ENCODE assay signal across 1 cellular context in genomic region chr19:13890136-13890535, GRCh38.
TF ChIP-seq lines count a peak whose summit lies in the region.

No MANE protein-coding gene starts in this region.

TF ChIP-seq in K562, 482 proteins besides CTCF, POLR2A, EP300 and RAD21:
- 0 out of 2 replicates have a peak, but pooled peaks have one; percentile 9 for TF ChIP-seq POLR2G (IDR thresholded peaks at IDR 0.05; ENCODE audit: low read depth, low read length)
- no peak for TF ChIP-seq POLR2AphosphoS2 (IDR thresholded peaks at IDR 0.05; ENCODE audit: low read length)
